In the genomic region with DNA sequence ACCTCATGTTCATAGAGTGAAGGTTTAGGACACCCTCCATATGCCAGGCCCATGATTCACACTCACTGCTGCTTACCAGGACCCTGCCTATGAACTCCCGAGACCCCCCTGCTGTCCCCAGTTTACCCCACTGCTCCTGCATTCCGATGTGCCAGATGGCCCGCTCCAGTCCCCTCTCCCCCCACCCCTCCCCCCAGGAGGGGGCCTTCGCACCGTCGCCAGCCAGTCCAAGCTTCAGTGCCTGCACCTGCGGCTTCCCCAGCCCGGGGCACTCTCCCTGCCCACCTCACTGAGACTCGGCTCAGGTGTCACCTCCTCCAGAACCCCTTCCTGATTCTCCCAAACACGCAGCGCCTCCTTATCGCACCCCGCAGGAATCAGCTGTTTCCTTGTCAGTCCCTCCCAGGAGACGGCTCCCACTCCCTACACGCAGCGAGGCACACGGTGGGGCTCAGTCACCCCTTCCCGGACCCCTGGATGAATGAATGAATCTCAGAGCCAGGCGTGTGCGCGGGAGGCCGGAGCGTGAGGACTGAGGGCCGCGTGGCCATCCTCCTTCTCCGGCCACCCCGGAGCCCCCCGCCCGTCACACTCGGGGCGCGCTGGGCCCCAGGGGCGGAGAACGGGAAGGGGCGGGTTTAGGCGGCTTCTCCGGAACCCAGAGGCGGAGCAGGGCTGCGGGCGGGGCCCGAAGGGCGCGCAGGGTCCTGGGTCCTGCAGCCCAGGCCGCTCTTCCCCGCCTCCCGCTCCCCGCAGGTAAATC, we compare ENCODE assay signal across 1 cellular context.
TF ChIP-seq lines count a peak whose summit lies in the region.

No MANE protein-coding gene starts in this region.

TF ChIP-seq in HepG2, 621 proteins besides CTCF, POLR2A, EP300 and RAD21 (continued from another document and continues in another):
- TF ChIP-seq NR2F2 (IDR thresholded peaks at IDR 0.05; ENCODE audit: borderline replicate concordance, low read depth) (peak; percentile 39; the same call in 1 of the 2 replicates), DMAP1 (CRISPR knock-in tag; IDR thresholded peaks at IDR 0.05) (peak; percentile 55; the same call in 1 of the 2 replicates), ZFP82 (CRISPR knock-in tag; IDR thresholded peaks at IDR 0.05; ENCODE audit: borderline replicate concordance) (peak; percentile 46; the same call in 1 of the 2 replicates), POGZ (CRISPR knock-in tag; IDR thresholded peaks at IDR 0.05) (0 out of 2 replicates have a peak, but pooled peaks have one; percentile 20), FOXK2 (IDR thresholded peaks at IDR 0.05) (no peak), ZNF430 (CRISPR knock-in tag; IDR thresholded peaks at IDR 0.05) (no peak), MTF1 (CRISPR knock-in tag; IDR thresholded peaks at IDR 0.05) (no peak), RBM39 (IDR thresholded peaks at IDR 0.05; ENCODE audit: low read depth, low read length, poor library complexity, severe bottlenecking) (peak; percentile 57), ZNF670 (CRISPR knock-in tag; IDR thresholded peaks at IDR 0.05; ENCODE audit: borderline replicate concordance) (peak; percentile 51; the same call in 1 of the 2 replicates), MAFF (IDR thresholded peaks at IDR 0.05; ENCODE audit: low read depth, low read length) (no peak), ATF7 (IDR thresholded peaks at IDR 0.05) (no peak), ATF7 (CRISPR knock-in tag; IDR thresholded peaks at IDR 0.05) (0 out of 2 replicates have a peak, but pooled peaks have one; percentile 23), HNRNPLL (IDR thresholded peaks at IDR 0.05; ENCODE audit: low read depth, low read length, poor library complexity, severe bottlenecking) (peak; percentile 47), ZBTB20 (CRISPR knock-in tag; IDR thresholded peaks at IDR 0.05; ENCODE audit: borderline replicate concordance, low read depth) (0 out of 2 replicates have a peak, but pooled peaks have one; percentile 37), NR2C2 (CRISPR knock-in tag; IDR thresholded peaks at IDR 0.05; ENCODE audit: borderline replicate concordance) (peak; percentile 22; the same call in 1 of the 2 replicates), ZNF598 (CRISPR knock-in tag; IDR thresholded peaks at IDR 0.05; ENCODE audit: borderline replicate concordance) (0 out of 2 replicates have a peak, but pooled peaks have one; percentile 24), SP4 (CRISPR knock-in tag; IDR thresholded peaks at IDR 0.05) (peak; percentile 73), ZBTB7A (CRISPR knock-in tag; IDR thresholded peaks at IDR 0.05) (0 out of 2 replicates have a peak, but pooled peaks have one; percentile 19), MTA1 (CRISPR knock-in tag; IDR thresholded peaks at IDR 0.05; ENCODE audit: borderline replicate concordance) (peak; percentile 41; the same call in 1 of the 2 replicates), RNF2 (conservative IDR thresholded peaks at IDR 0.05; ENCODE audit: low read depth) (no peak), PHF8 (CRISPR knock-in tag; IDR thresholded peaks at IDR 0.05) (peak; percentile 74)
- TF ChIP-seq, protein P1, sequence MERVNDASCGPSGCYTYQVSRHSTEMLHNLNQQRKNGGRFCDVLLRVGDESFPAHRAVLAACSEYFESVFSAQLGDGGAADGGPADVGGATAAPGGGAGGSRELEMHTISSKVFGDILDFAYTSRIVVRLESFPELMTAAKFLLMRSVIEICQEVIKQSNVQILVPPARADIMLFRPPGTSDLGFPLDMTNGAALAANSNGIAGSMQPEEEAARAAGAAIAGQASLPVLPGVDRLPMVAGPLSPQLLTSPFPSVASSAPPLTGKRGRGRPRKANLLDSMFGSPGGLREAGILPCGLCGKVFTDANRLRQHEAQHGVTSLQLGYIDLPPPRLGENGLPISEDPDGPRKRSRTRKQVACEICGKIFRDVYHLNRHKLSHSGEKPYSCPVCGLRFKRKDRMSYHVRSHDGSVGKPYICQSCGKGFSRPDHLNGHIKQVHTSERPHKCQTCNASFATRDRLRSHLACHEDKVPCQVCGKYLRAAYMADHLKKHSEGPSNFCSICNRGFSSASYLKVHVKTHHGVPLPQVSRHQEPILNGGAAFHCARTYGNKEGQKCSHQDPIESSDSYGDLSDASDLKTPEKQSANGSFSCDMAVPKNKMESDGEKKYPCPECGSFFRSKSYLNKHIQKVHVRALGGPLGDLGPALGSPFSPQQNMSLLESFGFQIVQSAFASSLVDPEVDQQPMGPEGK (CRISPR knock-in tag; IDR thresholded peaks at IDR 0.05), result peak; percentile 93
- TF ChIP-seq, protein P2, sequence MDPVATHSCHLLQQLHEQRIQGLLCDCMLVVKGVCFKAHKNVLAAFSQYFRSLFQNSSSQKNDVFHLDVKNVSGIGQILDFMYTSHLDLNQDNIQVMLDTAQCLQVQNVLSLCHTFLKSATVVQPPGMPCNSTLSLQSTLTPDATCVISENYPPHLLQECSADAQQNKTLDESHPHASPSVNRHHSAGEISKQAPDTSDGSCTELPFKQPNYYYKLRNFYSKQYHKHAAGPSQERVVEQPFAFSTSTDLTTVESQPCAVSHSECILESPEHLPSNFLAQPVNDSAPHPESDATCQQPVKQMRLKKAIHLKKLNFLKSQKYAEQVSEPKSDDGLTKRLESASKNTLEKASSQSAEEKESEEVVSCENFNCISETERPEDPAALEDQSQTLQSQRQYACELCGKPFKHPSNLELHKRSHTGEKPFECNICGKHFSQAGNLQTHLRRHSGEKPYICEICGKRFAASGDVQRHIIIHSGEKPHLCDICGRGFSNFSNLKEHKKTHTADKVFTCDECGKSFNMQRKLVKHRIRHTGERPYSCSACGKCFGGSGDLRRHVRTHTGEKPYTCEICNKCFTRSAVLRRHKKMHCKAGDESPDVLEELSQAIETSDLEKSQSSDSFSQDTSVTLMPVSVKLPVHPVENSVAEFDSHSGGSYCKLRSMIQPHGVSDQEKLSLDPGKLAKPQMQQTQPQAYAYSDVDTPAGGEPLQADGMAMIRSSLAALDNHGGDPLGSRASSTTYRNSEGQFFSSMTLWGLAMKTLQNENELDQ (CRISPR knock-in tag; IDR thresholded peaks at IDR 0.05; ENCODE audit: borderline replicate concordance), result no peak
- TF ChIP-seq, protein P3, sequence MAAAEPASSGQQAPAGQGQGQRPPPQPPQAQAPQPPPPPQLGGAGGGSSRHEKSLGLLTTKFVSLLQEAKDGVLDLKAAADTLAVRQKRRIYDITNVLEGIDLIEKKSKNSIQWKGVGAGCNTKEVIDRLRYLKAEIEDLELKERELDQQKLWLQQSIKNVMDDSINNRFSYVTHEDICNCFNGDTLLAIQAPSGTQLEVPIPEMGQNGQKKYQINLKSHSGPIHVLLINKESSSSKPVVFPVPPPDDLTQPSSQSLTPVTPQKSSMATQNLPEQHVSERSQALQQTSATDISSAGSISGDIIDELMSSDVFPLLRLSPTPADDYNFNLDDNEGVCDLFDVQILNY (CRISPR knock-in tag; conservative IDR thresholded peaks at IDR 0.05), result no peak
- TF ChIP-seq, protein P4, sequence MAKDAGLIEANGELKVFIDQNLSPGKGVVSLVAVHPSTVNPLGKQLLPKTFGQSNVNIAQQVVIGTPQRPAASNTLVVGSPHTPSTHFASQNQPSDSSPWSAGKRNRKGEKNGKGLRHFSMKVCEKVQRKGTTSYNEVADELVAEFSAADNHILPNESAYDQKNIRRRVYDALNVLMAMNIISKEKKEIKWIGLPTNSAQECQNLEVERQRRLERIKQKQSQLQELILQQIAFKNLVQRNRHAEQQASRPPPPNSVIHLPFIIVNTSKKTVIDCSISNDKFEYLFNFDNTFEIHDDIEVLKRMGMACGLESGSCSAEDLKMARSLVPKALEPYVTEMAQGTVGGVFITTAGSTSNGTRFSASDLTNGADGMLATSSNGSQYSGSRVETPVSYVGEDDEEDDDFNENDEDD (CRISPR knock-in tag; IDR thresholded peaks at IDR 0.05; ENCODE audit: borderline replicate concordance), result peak; percentile 11; the same call in 1 of the 2 replicates
- TF ChIP-seq, protein P5, sequence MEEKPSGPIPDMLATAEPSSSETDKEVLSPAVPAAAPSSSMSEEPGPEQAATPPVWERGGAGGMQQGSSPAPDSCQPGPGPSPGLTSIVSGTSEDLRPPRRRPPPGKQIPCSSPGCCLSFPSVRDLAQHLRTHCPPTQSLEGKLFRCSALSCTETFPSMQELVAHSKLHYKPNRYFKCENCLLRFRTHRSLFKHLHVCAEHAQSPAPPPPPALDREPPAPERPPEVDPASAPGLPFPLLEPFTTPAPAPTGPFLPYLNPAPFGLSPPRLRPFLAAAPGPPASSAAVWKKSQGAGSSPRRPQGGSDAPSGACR (CRISPR knock-in tag; IDR thresholded peaks at IDR 0.05), result no peak
- TF ChIP-seq, protein P6, sequence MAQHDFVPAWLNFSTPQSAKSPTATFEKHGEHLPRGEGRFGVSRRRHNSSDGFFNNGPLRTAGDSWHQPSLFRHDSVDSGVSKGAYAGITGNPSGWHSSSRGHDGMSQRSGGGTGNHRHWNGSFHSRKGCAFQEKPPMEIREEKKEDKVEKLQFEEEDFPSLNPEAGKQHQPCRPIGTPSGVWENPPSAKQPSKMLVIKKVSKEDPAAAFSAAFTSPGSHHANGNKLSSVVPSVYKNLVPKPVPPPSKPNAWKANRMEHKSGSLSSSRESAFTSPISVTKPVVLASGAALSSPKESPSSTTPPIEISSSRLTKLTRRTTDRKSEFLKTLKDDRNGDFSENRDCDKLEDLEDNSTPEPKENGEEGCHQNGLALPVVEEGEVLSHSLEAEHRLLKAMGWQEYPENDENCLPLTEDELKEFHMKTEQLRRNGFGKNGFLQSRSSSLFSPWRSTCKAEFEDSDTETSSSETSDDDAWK (CRISPR knock-in tag; IDR thresholded peaks at IDR 0.05), result no peak
- TF ChIP-seq, protein P7, sequence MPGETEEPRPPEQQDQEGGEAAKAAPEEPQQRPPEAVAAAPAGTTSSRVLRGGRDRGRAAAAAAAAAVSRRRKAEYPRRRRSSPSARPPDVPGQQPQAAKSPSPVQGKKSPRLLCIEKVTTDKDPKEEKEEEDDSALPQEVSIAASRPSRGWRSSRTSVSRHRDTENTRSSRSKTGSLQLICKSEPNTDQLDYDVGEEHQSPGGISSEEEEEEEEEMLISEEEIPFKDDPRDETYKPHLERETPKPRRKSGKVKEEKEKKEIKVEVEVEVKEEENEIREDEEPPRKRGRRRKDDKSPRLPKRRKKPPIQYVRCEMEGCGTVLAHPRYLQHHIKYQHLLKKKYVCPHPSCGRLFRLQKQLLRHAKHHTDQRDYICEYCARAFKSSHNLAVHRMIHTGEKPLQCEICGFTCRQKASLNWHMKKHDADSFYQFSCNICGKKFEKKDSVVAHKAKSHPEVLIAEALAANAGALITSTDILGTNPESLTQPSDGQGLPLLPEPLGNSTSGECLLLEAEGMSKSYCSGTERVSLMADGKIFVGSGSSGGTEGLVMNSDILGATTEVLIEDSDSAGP (CRISPR knock-in tag; IDR thresholded peaks at IDR 0.05; ENCODE audit: borderline replicate concordance), result peak; percentile 60; the same call in 1 of the 2 replicates
- TF ChIP-seq, protein P8, sequence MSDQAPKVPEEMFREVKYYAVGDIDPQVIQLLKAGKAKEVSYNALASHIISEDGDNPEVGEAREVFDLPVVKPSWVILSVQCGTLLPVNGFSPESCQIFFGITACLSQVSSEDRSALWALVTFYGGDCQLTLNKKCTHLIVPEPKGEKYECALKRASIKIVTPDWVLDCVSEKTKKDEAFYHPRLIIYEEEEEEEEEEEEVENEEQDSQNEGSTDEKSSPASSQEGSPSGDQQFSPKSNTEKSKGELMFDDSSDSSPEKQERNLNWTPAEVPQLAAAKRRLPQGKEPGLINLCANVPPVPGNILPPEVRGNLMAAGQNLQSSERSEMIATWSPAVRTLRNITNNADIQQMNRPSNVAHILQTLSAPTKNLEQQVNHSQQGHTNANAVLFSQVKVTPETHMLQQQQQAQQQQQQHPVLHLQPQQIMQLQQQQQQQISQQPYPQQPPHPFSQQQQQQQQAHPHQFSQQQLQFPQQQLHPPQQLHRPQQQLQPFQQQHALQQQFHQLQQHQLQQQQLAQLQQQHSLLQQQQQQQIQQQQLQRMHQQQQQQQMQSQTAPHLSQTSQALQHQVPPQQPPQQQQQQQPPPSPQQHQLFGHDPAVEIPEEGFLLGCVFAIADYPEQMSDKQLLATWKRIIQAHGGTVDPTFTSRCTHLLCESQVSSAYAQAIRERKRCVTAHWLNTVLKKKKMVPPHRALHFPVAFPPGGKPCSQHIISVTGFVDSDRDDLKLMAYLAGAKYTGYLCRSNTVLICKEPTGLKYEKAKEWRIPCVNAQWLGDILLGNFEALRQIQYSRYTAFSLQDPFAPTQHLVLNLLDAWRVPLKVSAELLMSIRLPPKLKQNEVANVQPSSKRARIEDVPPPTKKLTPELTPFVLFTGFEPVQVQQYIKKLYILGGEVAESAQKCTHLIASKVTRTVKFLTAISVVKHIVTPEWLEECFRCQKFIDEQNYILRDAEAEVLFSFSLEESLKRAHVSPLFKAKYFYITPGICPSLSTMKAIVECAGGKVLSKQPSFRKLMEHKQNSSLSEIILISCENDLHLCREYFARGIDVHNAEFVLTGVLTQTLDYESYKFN (CRISPR knock-in tag; conservative IDR thresholded peaks at IDR 0.05), result peak; percentile 67
